ENCODE assay signal across 1 cellular context in genomic region chr19:53333466-53334449, GRCh38.
TF ChIP-seq lines count a peak whose summit lies in the region.

Gene ZNF845, plus strand, starts transcription at chr19:53333749. Its CDS starts 7,559 bp downstream, at chr19:53341308.

TF ChIP-seq in HepG2, 621 proteins besides CTCF, POLR2A, EP300 and RAD21 (continued from another document and continues in another):
- TF ChIP-seq, protein P1, sequence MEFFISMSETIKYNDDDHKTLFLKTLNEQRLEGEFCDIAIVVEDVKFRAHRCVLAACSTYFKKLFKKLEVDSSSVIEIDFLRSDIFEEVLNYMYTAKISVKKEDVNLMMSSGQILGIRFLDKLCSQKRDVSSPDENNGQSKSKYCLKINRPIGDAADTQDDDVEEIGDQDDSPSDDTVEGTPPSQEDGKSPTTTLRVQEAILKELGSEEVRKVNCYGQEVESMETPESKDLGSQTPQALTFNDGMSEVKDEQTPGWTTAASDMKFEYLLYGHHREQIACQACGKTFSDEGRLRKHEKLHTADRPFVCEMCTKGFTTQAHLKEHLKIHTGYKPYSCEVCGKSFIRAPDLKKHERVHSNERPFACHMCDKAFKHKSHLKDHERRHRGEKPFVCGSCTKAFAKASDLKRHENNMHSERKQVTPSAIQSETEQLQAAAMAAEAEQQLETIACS (CRISPR knock-in tag; IDR thresholded peaks at IDR 0.05), result no peak
- TF ChIP-seq ELF4 (CRISPR knock-in tag; IDR thresholded peaks at IDR 0.05; ENCODE audit: borderline replicate concordance), result no peak
- TF ChIP-seq NPAS2 (CRISPR knock-in tag; IDR thresholded peaks at IDR 0.05; ENCODE audit: borderline replicate concordance), result no peak
- TF ChIP-seq PHF8 (CRISPR knock-in tag; IDR thresholded peaks at IDR 0.05), result peak; percentile 77
- 0 out of 2 replicates have a peak, but pooled peaks have one; percentile 31 for TF ChIP-seq KDM3A (CRISPR knock-in tag; IDR thresholded peaks at IDR 0.05; ENCODE audit: low read depth)
- TF ChIP-seq ZNF572 (CRISPR knock-in tag; IDR thresholded peaks at IDR 0.05), result no peak
- TF ChIP-seq GABPA (IDR thresholded peaks at IDR 0.05; ENCODE audit: low read depth, low read length), result no peak
- TF ChIP-seq GABPA (CRISPR knock-in tag; IDR thresholded peaks at IDR 0.05; ENCODE audit: low read depth), result peak; percentile 63
- no peak for TF ChIP-seq BCL3 (CRISPR knock-in tag; IDR thresholded peaks at IDR 0.05)
- TF ChIP-seq SNAPC2 (CRISPR knock-in tag; IDR thresholded peaks at IDR 0.05), result no peak
- peak; percentile 33; the same call in 1 of the 2 replicates for TF ChIP-seq MYPOP (CRISPR knock-in tag; IDR thresholded peaks at IDR 0.05)
- no peak for TF ChIP-seq RBM22 (optimal IDR thresholded peaks at IDR 0.05; ENCODE audit: low read length)
- 0 out of 2 replicates have a peak, but pooled peaks have one; percentile 31 for TF ChIP-seq KDM2A (CRISPR knock-in tag; IDR thresholded peaks at IDR 0.05; ENCODE audit: borderline replicate concordance, low read depth)
- 0 out of 2 replicates have a peak, but pooled peaks have one; percentile 27 for TF ChIP-seq ZNF619 (CRISPR knock-in tag; IDR thresholded peaks at IDR 0.05)
- no peak for TF ChIP-seq ARID2 (CRISPR knock-in tag; IDR thresholded peaks at IDR 0.05; ENCODE audit: borderline replicate concordance)
- TF ChIP-seq ZMYM4 (CRISPR knock-in tag; IDR thresholded peaks at IDR 0.05), result peak; percentile 59; the same call in 1 of the 2 replicates
- TF ChIP-seq SP5 (CRISPR knock-in tag; IDR thresholded peaks at IDR 0.05; ENCODE audit: borderline replicate concordance, low read depth), result peak; percentile 42; the same call in 1 of the 2 replicates
- TF ChIP-seq HDAC1 (CRISPR knock-in tag; IDR thresholded peaks at IDR 0.05), result peak; percentile 51
- TF ChIP-seq, protein P2, sequence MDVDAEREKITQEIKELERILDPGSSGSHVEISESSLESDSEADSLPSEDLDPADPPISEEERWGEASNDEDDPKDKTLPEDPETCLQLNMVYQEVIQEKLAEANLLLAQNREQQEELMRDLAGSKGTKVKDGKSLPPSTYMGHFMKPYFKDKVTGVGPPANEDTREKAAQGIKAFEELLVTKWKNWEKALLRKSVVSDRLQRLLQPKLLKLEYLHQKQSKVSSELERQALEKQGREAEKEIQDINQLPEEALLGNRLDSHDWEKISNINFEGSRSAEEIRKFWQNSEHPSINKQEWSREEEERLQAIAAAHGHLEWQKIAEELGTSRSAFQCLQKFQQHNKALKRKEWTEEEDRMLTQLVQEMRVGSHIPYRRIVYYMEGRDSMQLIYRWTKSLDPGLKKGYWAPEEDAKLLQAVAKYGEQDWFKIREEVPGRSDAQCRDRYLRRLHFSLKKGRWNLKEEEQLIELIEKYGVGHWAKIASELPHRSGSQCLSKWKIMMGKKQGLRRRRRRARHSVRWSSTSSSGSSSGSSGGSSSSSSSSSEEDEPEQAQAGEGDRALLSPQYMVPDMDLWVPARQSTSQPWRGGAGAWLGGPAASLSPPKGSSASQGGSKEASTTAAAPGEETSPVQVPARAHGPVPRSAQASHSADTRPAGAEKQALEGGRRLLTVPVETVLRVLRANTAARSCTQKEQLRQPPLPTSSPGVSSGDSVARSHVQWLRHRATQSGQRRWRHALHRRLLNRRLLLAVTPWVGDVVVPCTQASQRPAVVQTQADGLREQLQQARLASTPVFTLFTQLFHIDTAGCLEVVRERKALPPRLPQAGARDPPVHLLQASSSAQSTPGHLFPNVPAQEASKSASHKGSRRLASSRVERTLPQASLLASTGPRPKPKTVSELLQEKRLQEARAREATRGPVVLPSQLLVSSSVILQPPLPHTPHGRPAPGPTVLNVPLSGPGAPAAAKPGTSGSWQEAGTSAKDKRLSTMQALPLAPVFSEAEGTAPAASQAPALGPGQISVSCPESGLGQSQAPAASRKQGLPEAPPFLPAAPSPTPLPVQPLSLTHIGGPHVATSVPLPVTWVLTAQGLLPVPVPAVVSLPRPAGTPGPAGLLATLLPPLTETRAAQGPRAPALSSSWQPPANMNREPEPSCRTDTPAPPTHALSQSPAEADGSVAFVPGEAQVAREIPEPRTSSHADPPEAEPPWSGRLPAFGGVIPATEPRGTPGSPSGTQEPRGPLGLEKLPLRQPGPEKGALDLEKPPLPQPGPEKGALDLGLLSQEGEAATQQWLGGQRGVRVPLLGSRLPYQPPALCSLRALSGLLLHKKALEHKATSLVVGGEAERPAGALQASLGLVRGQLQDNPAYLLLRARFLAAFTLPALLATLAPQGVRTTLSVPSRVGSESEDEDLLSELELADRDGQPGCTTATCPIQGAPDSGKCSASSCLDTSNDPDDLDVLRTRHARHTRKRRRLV (CRISPR knock-in tag; IDR thresholded peaks at IDR 0.05), result no peak
- 0 out of 2 replicates have a peak, but pooled peaks have one; percentile 65 for TF ChIP-seq IRF2 (CRISPR knock-in tag; IDR thresholded peaks at IDR 0.05)
- no peak for TF ChIP-seq CREB1 (IDR thresholded peaks at IDR 0.05)
- no peak for TF ChIP-seq CREB1 (CRISPR knock-in tag; IDR thresholded peaks at IDR 0.05)
- TF ChIP-seq ZFY (CRISPR knock-in tag; IDR thresholded peaks at IDR 0.05), result 0 out of 2 replicates have a peak, but pooled peaks have one; percentile 26
- TF ChIP-seq CBX5 (CRISPR knock-in tag; IDR thresholded peaks at IDR 0.05; ENCODE audit: borderline replicate concordance), result 0 out of 2 replicates have a peak, but pooled peaks have one; percentile 19
- TF ChIP-seq ELK4 (CRISPR knock-in tag; IDR thresholded peaks at IDR 0.05; ENCODE audit: borderline replicate concordance), result no peak
- no peak for TF ChIP-seq ZNF576 (CRISPR knock-in tag; IDR thresholded peaks at IDR 0.05)
- TF ChIP-seq ATF7 (IDR thresholded peaks at IDR 0.05), result no peak
- no peak for TF ChIP-seq ATF7 (CRISPR knock-in tag; IDR thresholded peaks at IDR 0.05)
- TF ChIP-seq KMT2B (CRISPR knock-in tag; IDR thresholded peaks at IDR 0.05), result no peak
- TF ChIP-seq ZHX2 (IDR thresholded peaks at IDR 0.05; ENCODE audit: low read depth), result no peak
- no peak for TF ChIP-seq ZHX2 (CRISPR knock-in tag; IDR thresholded peaks at IDR 0.05; ENCODE audit: borderline replicate concordance)
- no peak for TF ChIP-seq FIP1L1 (IDR thresholded peaks at IDR 0.05; ENCODE audit: borderline replicate concordance, insufficient read depth, low read depth, low read length)
- peak; percentile 85 for TF ChIP-seq POLR2AphosphoS5 (IDR thresholded peaks at IDR 0.05; ENCODE audit: low read depth, low read length)
- no peak for TF ChIP-seq SATB2 (CRISPR knock-in tag; IDR thresholded peaks at IDR 0.05)
- no peak for TF ChIP-seq NFIB (CRISPR knock-in tag; IDR thresholded peaks at IDR 0.05; ENCODE audit: borderline replicate concordance)
- no peak for TF ChIP-seq HOXA9 (CRISPR knock-in tag; IDR thresholded peaks at IDR 0.05; ENCODE audit: borderline replicate concordance)
- TF ChIP-seq RXRB (CRISPR knock-in tag; IDR thresholded peaks at IDR 0.05; ENCODE audit: borderline replicate concordance), result no peak
- TF ChIP-seq POLR2G (IDR thresholded peaks at IDR 0.05; ENCODE audit: low read depth, low read length), result peak; percentile 87
- TF ChIP-seq SIN3A (IDR thresholded peaks at IDR 0.05; ENCODE audit: borderline replicate concordance, low read depth, low read length), result peak; percentile 84; the same call in 1 of the 2 replicates
- TF ChIP-seq NR3C1 (CRISPR knock-in tag; IDR thresholded peaks at IDR 0.05), result no peak
- TF ChIP-seq GPN1 (CRISPR knock-in tag; IDR thresholded peaks at IDR 0.05; ENCODE audit: borderline replicate concordance), result no peak
- TF ChIP-seq ZSCAN25 (CRISPR knock-in tag; IDR thresholded peaks at IDR 0.05), result no peak
- TF ChIP-seq ZNF280D (CRISPR knock-in tag; IDR thresholded peaks at IDR 0.05), result no peak
- TF ChIP-seq MXI1 (IDR thresholded peaks at IDR 0.05; ENCODE audit: borderline replicate concordance, low read depth, low read length), result peak; percentile 2; the same call in 1 of the 3 replicates
- TF ChIP-seq MAZ (IDR thresholded peaks at IDR 0.05; ENCODE audit: borderline replicate concordance, low read depth, low read length), result no peak
- TF ChIP-seq MAZ (CRISPR knock-in tag; IDR thresholded peaks at IDR 0.05; ENCODE audit: low read depth), result 0 out of 2 replicates have a peak, but pooled peaks have one; percentile 31
- no peak for TF ChIP-seq HNRNPL (IDR thresholded peaks at IDR 0.05; ENCODE audit: low read depth, low read length)
